33 cellular contexts compared by ENCODE assay signal in genomic region chr5:41087461-41087860, GRCh38. TPM values are rescaled to one million over a fixed set of nuclear protein-coding genes. Genes with fewer than 3 reads are reported as not detected.
A peak's percentile ranks its signal among the peaks of the same experiment; 100 is the strongest.
DNase-seq lines count a peak whose midpoint lies in the region; ATAC-seq, FAIRE-seq and TF ChIP-seq lines count a peak whose summit lies in the region.
"Had no signal": no experiment of that assay in that cellular context is flagged by ENCODE, and none has a peak within 500 bp of the region (broad histone marks: within the 10 kb centered on the region; RNA-seq: fewer than 3 reads in every experiment).

No MANE protein-coding gene starts in this region.

- BruUV-seq in IMR-90 (replicated peaks; lab: Mats Ljungman, UMichigan): no TSS peak

- peak overlapping the region; percentile 96; the same call in 1 of the 2 replicates for H3K18ac ChIP-seq in IMR-90 (ENCODE audit: low read depth, low read length)

- H2BK20ac ChIP-seq in IMR-90 (ENCODE audit: low read depth, low read length): peak overlapping the region; percentile 96

- dilution Hi-C loops in IMR-90 (cut with HindIII; ENCODE audit: low sequenced_read_pairs, unreplicated experiment): no loop called here

- H4K91ac ChIP-seq in IMR-90 (ENCODE audit: insufficient read depth, low read depth, low read length): no peak overlapping the region

- H2BK15ac ChIP-seq in IMR-90 (ENCODE audit: low read depth, low read length): peak overlapping the region; percentile 78; the same call in 2 of the 3 replicates

- H3K23ac ChIP-seq in IMR-90 (ENCODE audit: low read depth, low read length): peak overlapping the region; percentile 90; the same call in 1 of the 2 replicates

- no peak overlapping the region for H3K4me3 ChIP-seq in IMR-90 (ENCODE audit: insufficient read depth, low read depth, low read length)
- no peak overlapping the region for H3K4me3 ChIP-seq in bronchial epithelial cell (ENCODE audit: low read depth, low read length)
- H3K4me3 ChIP-seq: ascending aorta, left ventricle myocardium inferior, right atrium auricular region had no signal

- peak overlapping the region; percentile 83 for H3K14ac ChIP-seq in IMR-90 (replicated peaks; ENCODE audit: low read depth, low read length)

- H3K4ac ChIP-seq in IMR-90 (ENCODE audit: low read depth, low read length): peak overlapping the region; percentile 78; the same call in 1 of the 2 replicates

- H2AK9ac ChIP-seq in IMR-90 (replicated peaks; ENCODE audit: low read depth, low read length, poor library complexity): no peak overlapping the region

- no peaks in the 10 kb centered on the region; the same call in 1 of the 2 replicates for H3K9me3 ChIP-seq in IMR-90 (ENCODE audit: control insufficient read depth, insufficient read depth, low read length)
- H3K9me3 ChIP-seq: ascending aorta, right atrium auricular region had no signal

- CTCF ChIA-PET in IMR-90 (lab: Yijun Ruan, JAX): interaction anchor here (0.6 to 0.7 kb wide), 2 partner anchors 109 to 1920 kb away, joined by 3 read pairs; no protein-coding TSS in a partner anchor

- H3K4me1 Mint-ChIP-seq in stimulated activated naive CD8-positive, alpha-beta T cell treated with anti-CD3 and anti-CD28 coated beads, Interleukin-15, amount 100 ng/mL, for 72 hours: no peaks in the 10 kb centered on the region
- H3K4me1 Mint-ChIP-seq: mesothelial cell of epicardium, natural killer cell had no signal

- no peak overlapping the region for H3K27ac ChIP-seq in IMR-90 (ENCODE audit: insufficient read depth, low read length)
- H3K27ac ChIP-seq: ascending aorta, left ventricle myocardium inferior, right atrium auricular region had no signal

- H3K27me3 Mint-ChIP-seq in stimulated activated naive CD8-positive, alpha-beta T cell treated with anti-CD3 and anti-CD28 coated beads, Interleukin-15, amount 100 ng/mL, for 72 hours: no peaks in the 10 kb centered on the region
- H3K27me3 Mint-ChIP-seq: CD4-positive, alpha-beta T cell; type B pancreatic cell had no signal

- H3K27ac Mint-ChIP-seq in stimulated activated naive CD8-positive, alpha-beta T cell treated with anti-CD3 and anti-CD28 coated beads, Interleukin-15, amount 100 ng/mL, for 72 hours: no peak overlapping the region
- H3K27ac Mint-ChIP-seq: activated naive CD4-positive, alpha-beta T cell treated with anti-CD3 and anti-CD28 coated beads, Interleukin-2, amount 50 U/mL, for 72 hours; activated T-cell treated with anti-CD3 and anti-CD28 coated beads, Interleukin-2, amount 50 U/mL, for 72 hours; CD4-positive, alpha-beta T cell; mesothelial cell of epicardium; natural killer cell; type B pancreatic cell had no signal

- H2AFZ ChIP-seq in IMR-90 (replicated peaks; ENCODE audit: low read length, poor library complexity): no peak overlapping the region

- peak; percentile 98 for ATAC-seq in IMR-90 (ENCODE audit: low read depth)
- no peak for ATAC-seq in stimulated activated naive CD8-positive, alpha-beta T cell treated with anti-CD3 and anti-CD28 coated beads, Interleukin-15, amount 100 ng/mL, for 72 hours
- ATAC-seq: activated naive CD4-positive, alpha-beta T cell treated with anti-CD3 and anti-CD28 coated beads, Interleukin-2, amount 50 U/mL, for 72 hours; activated T-cell treated with anti-CD3 and anti-CD28 coated beads, Interleukin-2, amount 50 U/mL, for 72 hours; esophagus mucosa; HCT116; natural killer cell had no signal

- peak overlapping the region; percentile 100 for H2BK5ac ChIP-seq in IMR-90 (ENCODE audit: low read depth, low read length, poor library complexity, severe bottlenecking)

- no peak for FAIRE-seq in bronchial epithelial cell (lab: Jason Lieb, UNC)
- FAIRE-seq: GM18507 had no signal

- H3K9ac ChIP-seq in IMR-90 (ENCODE audit: low read depth, low read length): no peak overlapping the region

- no peak for TF ChIP-seq CTCF in IMR-90 (conservative IDR thresholded peaks at IDR 0.05; ENCODE audit: low read depth, low read length)
- TF ChIP-seq CTCF in bronchial epithelial cell (IDR thresholded peaks at IDR 0.05; ENCODE audit: insufficient read depth, low read length, severe bottlenecking): no peak

- intact Hi-C loops in IMR-90 (cut with micrococcal nuclease): no loop called here

- H3K9me1 ChIP-seq in IMR-90 (ENCODE audit: insufficient read depth, low read length): no peaks in the 10 kb centered on the region

- no peak for TF ChIP-seq POLR2A in IMR-90 (IDR thresholded peaks at IDR 0.05; ENCODE audit: low read depth, low read length)

- no CpG with 5 or more reads among the region's 2 CpGs for whole genome bisulfite sequencing in IMR-90 (ENCODE audit: extremely low coverage in 2 of 2, insufficient read length in 1 of 2), 2 experiments

- no peak overlapping the region for H3K4me3 Mint-ChIP-seq in stimulated activated naive CD8-positive, alpha-beta T cell treated with anti-CD3 and anti-CD28 coated beads, Interleukin-15, amount 100 ng/mL, for 72 hours
- H3K4me3 Mint-ChIP-seq: activated T-cell treated with anti-CD3 and anti-CD28 coated beads, Interleukin-2, amount 50 U/mL, for 72 hours; CD4-positive, alpha-beta T cell; mesothelial cell of epicardium; natural killer cell; type B pancreatic cell had no signal

- peak overlapping the region; percentile 86; the same call in 1 of the 2 replicates for H3K4me2 ChIP-seq in IMR-90 (ENCODE audit: low read depth, low read length)

- H4K5ac ChIP-seq in IMR-90 (ENCODE audit: low read depth, low read length): peak overlapping the region; percentile 99; the same call in 1 of the 2 replicates

- in situ Hi-C loops in IMR-90 (cut with MboI; ENCODE audit: low sequenced_read_pairs): no loop called here

- H3K79me1 ChIP-seq in IMR-90 (ENCODE audit: low read depth in 1 of 2, low read length in 2 of 2): no peaks in the 10 kb centered on the region

- TF ChIP-seq RAD21 in IMR-90 (IDR thresholded peaks at IDR 0.05; ENCODE audit: low read length): no peak

- POLR2A ChIA-PET in IMR-90 (lab: Charles Lee; ENCODE audit: unreplicated experiment): no interaction called here

- peaks cover 7% of the 10 kb centered on the region for H3K4me1 ChIP-seq in IMR-90 (ENCODE audit: control insufficient read depth, insufficient read depth, low read length)
- H3K4me1 ChIP-seq: ascending aorta, right atrium auricular region had no signal

- H4K8ac ChIP-seq in IMR-90 (ENCODE audit: low read depth in 2 of 2, low read length in 2 of 2): peak overlapping the region; percentile 14 to 84; a peak in 3 of 4 replicates

- H2AK5ac ChIP-seq in IMR-90 (ENCODE audit: low read depth, low read length): peak overlapping the region; percentile 45; the same call in 1 of the 2 replicates

- H3K56ac ChIP-seq in IMR-90 (ENCODE audit: extremely low read depth, insufficient read depth, low read length): peak overlapping the region; percentile 70; the same call in 1 of the 2 replicates

- peaks cover 0 to 6% of the 10 kb centered on the region in 2 donors for H3K9me3 Mint-ChIP-seq in stimulated activated naive CD8-positive, alpha-beta T cell treated with anti-CD3 and anti-CD28 coated beads, Interleukin-15, amount 100 ng/mL, for 72 hours
- H3K9me3 Mint-ChIP-seq: type B pancreatic cell had no signal

- peak overlapping the region; percentile 96 for H2BK120ac ChIP-seq in IMR-90 (ENCODE audit: low read depth, low read length)

- H3K36me3 ChIP-seq in IMR-90 (ENCODE audit: control insufficient read depth, insufficient read depth, low read length): no peaks in the 10 kb centered on the region
- no peaks in the 10 kb centered on the region for H3K36me3 ChIP-seq in bronchial epithelial cell (ENCODE audit: control insufficient read depth, insufficient read depth, low read length)
- H3K36me3 ChIP-seq: ascending aorta, left ventricle myocardium inferior, right atrium auricular region had no signal

- peak; percentile 22 for DNase-seq in AG08396 (ENCODE audit: low spot score)
- DNase-seq in IMR-90: peak; percentile 96
- peak; percentile 39 for DNase-seq in bronchial epithelial cell (ENCODE audit: low read depth)
- peak; percentile 34 for DNase-seq in iris pigment epithelial cell (ENCODE audit: low read depth)
- DNase-seq in HuH-7 (ENCODE audit: low spot score): no peak
- no peak for DNase-seq in OCI-M2 (lab: John Stamatoyannopoulos, UW; ENCODE audit: unreplicated experiment)
- no peak for DNase-seq in NCI-H187 (lab: John Stamatoyannopoulos, UW)
- no peak for DNase-seq in stimulated activated naive CD8-positive, alpha-beta T cell treated with anti-CD3 and anti-CD28 coated beads, Interleukin-15, amount 100 ng/mL, for 72 hours
- DNase-seq: ACHN; activated CD4-positive, alpha-beta T cell treated with anti-CD3 and anti-CD28 coated beads for 4 hours; activated T-cell treated with anti-CD3 and anti-CD28 coated beads, Interleukin-2, amount 50 U/mL, for 72 hours; CD4-positive, alpha-beta T cell; DMS 273 treated with DMSO at 0.1 percent for 48 hours; effector CD8-positive, alpha-beta T cell; GDM1; left ventricle myocardium inferior; natural killer cell; NCI-H1105; NCI-H2029 treated with DMSO at 0.1 percent for 48 hours; NCI-H226; OCI-M1; stimulated activated CD8-positive, alpha-beta memory T cell treated with anti-CD3 and anti-CD28 coated beads, Interleukin-4, amount 100 ng/mL, for 48 hours had no signal

- no peaks in the 10 kb centered on the region for H4K20me1 ChIP-seq in IMR-90 (ENCODE audit: insufficient read depth, low read length)

- H3K27me3 ChIP-seq in IMR-90 (ENCODE audit: control insufficient read depth, insufficient read depth, low read length) (no peaks in the 10 kb centered on the region), bronchial epithelial cell (ENCODE audit: control insufficient read depth, insufficient read depth, low read length) (no peaks in the 10 kb centered on the region)
- H3K27me3 ChIP-seq: ascending aorta, right atrium auricular region had no signal

TF ChIP-seq in IMR-90, 13 proteins besides CTCF, POLR2A, EP300 and RAD21:
- TF ChIP-seq ELK1 (IDR thresholded peaks at IDR 0.05; ENCODE audit: borderline replicate concordance, low read depth, low read length) (no peak), CEBPB (IDR thresholded peaks at IDR 0.05; ENCODE audit: low read depth, low read length) (peak; percentile 39; the same call in 1 of the 2 replicates), FOS (IDR thresholded peaks at IDR 0.05; ENCODE audit: low read depth, low read length) (peak; percentile 66; the same call in 1 of the 2 replicates)
TF ChIP-seq in IMR-90: peak in this region for 2.

RNA-seq across cellular contexts. Expression of gene MROH2B, which starts 16.3 kb away (rescaled TPM):
- total RNA-seq in IMR-90 (2012; rRNA removed): not detected in 2 replicates
- polyA plus RNA-seq in IMR-90 (2012; rRNA removed): not detected in 2 replicates
- not detected in 2 replicates for polyA plus RNA-seq in IMR-90 (2012; cell fraction: cytosol; rRNA removed)
- polyA plus RNA-seq in IMR-90 (2012; cell fraction: nucleus; rRNA removed; ENCODE audit: low replicate concordance): not detected in 2 replicates
- not detected in 2 replicates for total RNA-seq in bronchial epithelial cell
- total RNA-seq: activated CD8-positive, alpha-beta memory T cell treated with anti-CD3 and anti-CD28 coated beads for 36 hours; activated naive CD4-positive, alpha-beta T cell treated with anti-CD3 and anti-CD28 coated beads, Interleukin-2, amount 50 U/mL, for 72 hours; activated T-cell treated with anti-CD3 and anti-CD28 coated beads, Interleukin-2, amount 50 U/mL, for 72 hours; ascending aorta; CD4-positive, alpha-beta T cell; esophagus mucosa; left ventricle myocardium inferior; mesothelial cell of epicardium; natural killer cell; osteocyte; T-helper 1 cell treated with Interleukin-12 subunit alpha and Interleukin-12 subunit beta and Interleukin-4 antibody, amounts not matched to agents 30 ng/mL and 1 ng/mL, for 36 hours had no signal

Comparison
In these comparisons a context has a peak if more than half of its experiments do, and no peak if none do; other contexts are left out.
1. DNase-seq: peak in AG08396 (single experiment), IMR-90 (single experiment), bronchial epithelial cell (single experiment) and iris pigment epithelial cell (single experiment); none in HuH-7 (single experiment), OCI-M2 (single experiment), NCI-H187 (0 of 2) and stimulated activated naive CD8-positive, alpha-beta T cell treated with anti-CD3 and anti-CD28 coated beads, Interleukin-15, amount 100 ng/mL, for 72 hours (0 of 2).